Comparison of ENCODE assay signal across 8 cellular contexts in the genomic region with DNA sequence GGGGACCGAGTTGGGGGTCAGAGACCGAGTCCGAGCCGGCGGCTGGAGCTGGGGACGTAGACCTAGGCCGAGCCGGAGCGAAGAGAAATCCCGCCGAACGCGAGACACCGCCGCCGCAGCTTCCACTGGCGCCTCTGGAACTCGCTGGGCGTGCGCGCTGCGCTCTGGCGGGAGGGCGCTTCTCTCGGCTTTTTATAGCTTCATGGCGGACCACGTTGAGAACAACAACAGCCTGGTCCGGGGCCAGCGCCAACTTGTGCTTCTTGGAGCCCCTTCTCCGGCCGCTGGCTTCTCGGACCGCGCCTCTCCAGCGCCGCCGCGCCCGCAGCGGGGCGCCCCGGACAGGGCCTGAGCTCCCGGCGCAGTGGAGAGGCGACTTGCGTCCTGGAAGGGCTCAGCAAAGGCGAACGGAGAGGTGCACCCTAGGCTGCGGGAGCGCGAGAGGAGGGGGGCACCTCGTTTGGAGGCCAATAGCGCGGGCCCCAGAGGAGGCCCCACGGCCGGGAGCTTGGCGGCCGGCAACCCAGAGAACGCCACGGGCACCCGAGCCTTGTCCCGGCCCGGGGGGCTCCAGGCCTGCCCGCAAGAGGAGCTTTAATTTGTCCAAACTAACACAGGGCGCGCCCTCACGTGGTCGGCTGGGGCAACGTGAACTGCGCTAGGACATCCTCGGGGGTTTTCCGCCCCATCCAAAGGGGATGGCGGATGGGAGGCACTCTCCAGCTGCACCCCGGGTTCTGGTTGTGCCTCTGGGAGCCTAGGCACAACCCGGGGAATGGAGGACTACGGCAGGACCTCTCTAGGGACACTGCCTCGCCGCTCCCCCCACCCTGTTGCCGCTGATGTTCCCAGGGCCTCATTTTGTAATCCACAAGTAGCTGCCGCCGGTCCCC. TPM values are rescaled to one million over a fixed set of nuclear protein-coding genes. Genes with fewer than 3 reads are reported as not detected.
A peak's percentile ranks its signal among the peaks of the same experiment; 100 is the strongest.
DNase-seq lines count a peak whose midpoint lies in the region; ATAC-seq lines count a peak whose summit lies in the region.

No MANE protein-coding gene starts in this region.

- WGBS in mesenchymal stem cell = 3% methylated on average over 81 of the region's 81 CpGs

- peak overlapping the region; percentile 80 to 82 for H3K4me3 ChIP-seq in mesenchymal stem cell (ENCODE audit: insufficient read depth in 1 of 2, low read depth in 1 of 2, low read length in 2 of 2)

- no peaks in the 10 kb centered on the region for H3K27me3 ChIP-seq in mesenchymal stem cell (ENCODE audit: control insufficient read depth in 1 of 2, insufficient read depth in 1 of 2, low read length in 2 of 2)

- peak overlapping the region; percentile 81 for H4K91ac ChIP-seq in mesenchymal stem cell (ENCODE audit: low read length)

- H4K8ac ChIP-seq in mesenchymal stem cell (ENCODE audit: low read length) = peak overlapping the region; percentile 70

- H3K18ac ChIP-seq in mesenchymal stem cell (ENCODE audit: low read depth in 1 of 2, low read length in 2 of 2) = peak overlapping the region; percentile 58 to 97

- no peak overlapping the region for H3K27ac ChIP-seq in mesenchymal stem cell (ENCODE audit: low read length, poor library complexity, severe bottlenecking)

- peak overlapping the region; percentile 82 for H2BK120ac ChIP-seq in mesenchymal stem cell (ENCODE audit: low read depth, low read length)

- H2BK5ac ChIP-seq in mesenchymal stem cell (ENCODE audit: low read depth, low read length, poor library complexity, severe bottlenecking) = peak overlapping the region; percentile 24

- peak overlapping the region; percentile 60 for H2BK15ac ChIP-seq in mesenchymal stem cell (ENCODE audit: low read depth, poor library complexity, severe bottlenecking)

- H3K23ac ChIP-seq in mesenchymal stem cell (ENCODE audit: low read length in 2 of 2) = no peak overlapping the region

- peak overlapping the region in 1 of 2 experiments; percentile 82 for H3K14ac ChIP-seq in mesenchymal stem cell (ENCODE audit: low read length in 2 of 2)

- peaks cover 14% of the 10 kb centered on the region for H3K4me1 ChIP-seq in mesenchymal stem cell (ENCODE audit: control insufficient read depth, insufficient read depth, low read depth, low read length)

- no peak overlapping the region for H3K4ac ChIP-seq in mesenchymal stem cell (ENCODE audit: low read depth in 1 of 2, low read length in 2 of 2)

- peak overlapping the region; percentile 32 for H2AFZ ChIP-seq in mesenchymal stem cell (ENCODE audit: low read depth, low read length)

- H3K9ac ChIP-seq in mesenchymal stem cell (ENCODE audit: low read length) = peak overlapping the region; percentile 90

- peaks cover 26% of the 10 kb centered on the region for H3K79me1 ChIP-seq in mesenchymal stem cell (replicated peaks; ENCODE audit: low read length, poor library complexity, severe bottlenecking)

- ATAC-seq in HG03354 (IDR thresholded peaks at IDR 0.05; ENCODE audit: poor library complexity, severe bottlenecking, unreplicated experiment) = peak; percentile 33

- DNase-seq in NCI-H187 (lab: John Stamatoyannopoulos, UW) = peak; percentile 72 to 77
- DNase-seq in NCI-H187 treated with DMSO at 0.1 percent for 48 hours (lab: John Stamatoyannopoulos, UW) = no peak
- DNase-seq in NCI-H82 (lab: John Stamatoyannopoulos, UW) = peak; percentile 91
- peak; percentile 99 for DNase-seq in activated CD8-positive, alpha-beta memory T cell treated with anti-CD3 and anti-CD28 coated beads for 24 hours
- peak; percentile 84 for DNase-seq in effector CD8-positive, alpha-beta T cell (lab: John Stamatoyannopoulos, UW)
- DNase-seq in mesenchymal stem cell = peak; percentile 88
- DNase-seq in stimulated activated CD8-positive, alpha-beta memory T cell treated with anti-CD3 and anti-CD28 coated beads, Interleukin-12 subunit alpha, Interleukin-12 subunit beta, amount 100 ng/mL, for 4 hours (ENCODE audit: low read depth) = peak; percentile 74

- peak overlapping the region; percentile 73 for H3K4me2 ChIP-seq in mesenchymal stem cell (ENCODE audit: low read length, poor library complexity, severe bottlenecking)

- no peaks in the 10 kb centered on the region for H3K9me3 ChIP-seq in mesenchymal stem cell (ENCODE audit: control insufficient read depth, low read length)

- H2BK12ac ChIP-seq in mesenchymal stem cell (ENCODE audit: low read length in 2 of 2) = peak overlapping the region; percentile 6 to 67

- no peak overlapping the region for H2AK5ac ChIP-seq in mesenchymal stem cell (ENCODE audit: low read length, severe bottlenecking)

- peaks cover 8 to 9% of the 10 kb centered on the region in 2 experiments for H3K36me3 ChIP-seq in mesenchymal stem cell (ENCODE audit: control insufficient read depth in 1 of 2, insufficient read depth in 2 of 2, low read depth in 1 of 2, low read length in 2 of 2)

RNA-seq across cellular contexts. Expression of a gene that starts 37.7 kb away (rescaled TPM):
- polyA plus RNA-seq in mesenchymal stem cell (2013, experiment 1 of 2) = 13.3 TPM
- polyA plus RNA-seq in mesenchymal stem cell (2013, experiment 2 of 2) = 13.8 TPM
